10 cellular contexts compared by ENCODE assay signal in genomic region chr1:60425528-60425927, GRCh38.
DNase-seq lines count a peak whose midpoint lies in the region; ATAC-seq, FAIRE-seq and TF ChIP-seq lines count a peak whose summit lies in the region.
"Had no signal": no experiment of that assay in that cellular context is flagged by ENCODE, and none has a peak within 500 bp of the region (broad histone marks: within the 10 kb centered on the region; RNA-seq: fewer than 3 reads in every experiment).

No MANE protein-coding gene starts in this region.

- no peak overlapping the region for H3K27ac Mint-ChIP-seq in activated CD4-positive, alpha-beta T cell treated with anti-CD3 and anti-CD28 coated beads, Interleukin-2, amount 10 ng/mL, durations not matched to agents 24 days and 14 days
- H3K27ac Mint-ChIP-seq: activated CD8-positive, alpha-beta memory T cell treated with anti-CD3 and anti-CD28 coated beads, Interleukin-2, amount 10 ng/mL, durations not matched to agents 7 days and 5 days had no signal

- no peaks in the 10 kb centered on the region for H3K27me3 Mint-ChIP-seq in activated CD4-positive, alpha-beta T cell treated with anti-CD3 and anti-CD28 coated beads, Interleukin-2, amount 10 ng/mL, durations not matched to agents 24 days and 14 days
- H3K27me3 Mint-ChIP-seq: activated CD8-positive, alpha-beta memory T cell treated with anti-CD3 and anti-CD28 coated beads, Interleukin-2, amount 10 ng/mL, durations not matched to agents 7 days and 5 days had no signal

- H3K4me1 ChIP-seq in kidney (ENCODE audit: control insufficient read depth in 1 of 2, insufficient read depth in 1 of 2, low read depth in 1 of 2, low read length in 2 of 2) = no peaks in the 10 kb centered on the region
- no peaks in the 10 kb centered on the region for H3K4me1 ChIP-seq in colonic mucosa

- no peaks in the 10 kb centered on the region for H3K9me3 Mint-ChIP-seq in activated CD4-positive, alpha-beta T cell treated with anti-CD3 and anti-CD28 coated beads, Interleukin-2, amount 10 ng/mL, durations not matched to agents 24 days and 14 days

- no peak for ATAC-seq in GM19455 (IDR thresholded peaks at IDR 0.05; ENCODE audit: unreplicated experiment)
- no peak for ATAC-seq in HG02588 (IDR thresholded peaks at IDR 0.05; ENCODE audit: unreplicated experiment)
- ATAC-seq: activated CD8-positive, alpha-beta memory T cell treated with anti-CD3 and anti-CD28 coated beads, Interleukin-2, amount 10 ng/mL, durations not matched to agents 7 days and 5 days had no signal

- H3K27me3 ChIP-seq in colonic mucosa = no peaks in the 10 kb centered on the region

- TF ChIP-seq CTCF in HFF-Myc (IDR thresholded peaks at IDR 0.05; ENCODE audit: low read depth, low read length, missing control alignments) (peak; percentile 46), kidney (IDR thresholded peaks at IDR 0.05; ENCODE audit: borderline replicate concordance, extremely low read depth, insufficient read depth) (peak; percentile 23), colonic mucosa (IDR thresholded peaks at IDR 0.05) (no peak)

- H3K4me3 Mint-ChIP-seq in activated CD4-positive, alpha-beta T cell treated with anti-CD3 and anti-CD28 coated beads, Interleukin-2, amount 10 ng/mL, durations not matched to agents 24 days and 14 days = no peak overlapping the region
- H3K4me3 Mint-ChIP-seq: activated CD8-positive, alpha-beta memory T cell treated with anti-CD3 and anti-CD28 coated beads, Interleukin-2, amount 10 ng/mL, durations not matched to agents 7 days and 5 days had no signal

- H3K36me3 Mint-ChIP-seq in activated CD4-positive, alpha-beta T cell treated with anti-CD3 and anti-CD28 coated beads, Interleukin-2, amount 10 ng/mL, durations not matched to agents 24 days and 14 days (ENCODE audit: low read depth) = no peaks in the 10 kb centered on the region
- H3K36me3 Mint-ChIP-seq: activated CD8-positive, alpha-beta memory T cell treated with anti-CD3 and anti-CD28 coated beads, Interleukin-2, amount 10 ng/mL, durations not matched to agents 7 days and 5 days had no signal

- H3K27ac ChIP-seq in kidney (ENCODE audit: low read depth in 2 of 2, low read length in 2 of 2) = no peak overlapping the region
- H3K27ac ChIP-seq in colonic mucosa = no peak overlapping the region

- H3K9me3 ChIP-seq in kidney (ENCODE audit: control insufficient read depth in 1 of 2, low read length in 2 of 2) (peaks cover 0 to 6% of the 10 kb centered on the region in 2 donors), colonic mucosa (no peaks in the 10 kb centered on the region)

- in situ Hi-C loops in SK-MEL-5 (cut with HindIII; ENCODE audit: low pct_unique_long_range_greater_than_20kb, low sequenced_read_pairs) = no loop called here

- H3K9ac ChIP-seq in kidney (ENCODE audit: low read length in 2 of 2) (no peak overlapping the region), colonic mucosa (ENCODE audit: low read depth in 2 of 2, low read length in 2 of 2) (no peak overlapping the region)

- intact Hi-C loops in kidney (cut with DNase I) (no loop called here), colonic mucosa (cut with DNase I) (no loop called here)
- intact Hi-C loops in activated CD4-positive, alpha-beta T cell treated with anti-CD3 and anti-CD28 coated beads, Interleukin-2, amount 10 ng/mL, durations not matched to agents 24 days and 14 days (cut with micrococcal nuclease) = no loop called here

- DNase-seq in DMS53 treated with DMSO at 0.1 percent for 48 hours (lab: John Stamatoyannopoulos, UW; ENCODE audit: unreplicated experiment) (peak; percentile 24), HFF-Myc (ENCODE audit: extremely low read depth, low read depth) (peak; percentile 0), SK-MEL-5 (ENCODE audit: low read depth, low spot score) (peak; percentile 47), kidney (no peak), colonic mucosa (no peak)
- DNase-seq in activated CD4-positive, alpha-beta T cell treated with anti-CD3 and anti-CD28 coated beads, Interleukin-2, amount 10 ng/mL, durations not matched to agents 24 days and 14 days = no peak
- DNase-seq: activated CD8-positive, alpha-beta memory T cell treated with anti-CD3 and anti-CD28 coated beads, Interleukin-2, amount 10 ng/mL, durations not matched to agents 7 days and 5 days; NCI-H1930 had no signal

- no peaks in the 10 kb centered on the region for H3K4me1 Mint-ChIP-seq in activated CD4-positive, alpha-beta T cell treated with anti-CD3 and anti-CD28 coated beads, Interleukin-2, amount 10 ng/mL, durations not matched to agents 24 days and 14 days
- H3K4me1 Mint-ChIP-seq: activated CD8-positive, alpha-beta memory T cell treated with anti-CD3 and anti-CD28 coated beads, Interleukin-2, amount 10 ng/mL, durations not matched to agents 7 days and 5 days had no signal

- H3K36me3 ChIP-seq in kidney (ENCODE audit: control insufficient read depth in 1 of 2, insufficient read depth in 2 of 2, low read length in 2 of 2) = no peaks in the 10 kb centered on the region
- no peaks in the 10 kb centered on the region for H3K36me3 ChIP-seq in colonic mucosa

- FAIRE-seq in kidney (lab: Jason Lieb, UNC) = no peak

- H3K4me3 ChIP-seq in HFF-Myc (replicated peaks; ENCODE audit: low read depth, low read length) = no peak overlapping the region
- no peak overlapping the region for H3K4me3 ChIP-seq in kidney (ENCODE audit: low read length in 2 of 2)
- H3K4me3 ChIP-seq in colonic mucosa = no peak overlapping the region

Comparison
In these comparisons a context has a peak if more than half of its experiments do, and no peak if none do; other contexts are left out.
1. DNase-seq: peak in DMS53 treated with DMSO at 0.1 percent for 48 hours (single experiment), HFF-Myc (single experiment) and SK-MEL-5 (single experiment); none in kidney (single experiment), colonic mucosa (single experiment) and activated CD4-positive, alpha-beta T cell treated with anti-CD3 and anti-CD28 coated beads, Interleukin-2, amount 10 ng/mL, durations not matched to agents 24 days and 14 days (single experiment).